12 cellular contexts compared by ENCODE assay signal in the genomic region with DNA sequence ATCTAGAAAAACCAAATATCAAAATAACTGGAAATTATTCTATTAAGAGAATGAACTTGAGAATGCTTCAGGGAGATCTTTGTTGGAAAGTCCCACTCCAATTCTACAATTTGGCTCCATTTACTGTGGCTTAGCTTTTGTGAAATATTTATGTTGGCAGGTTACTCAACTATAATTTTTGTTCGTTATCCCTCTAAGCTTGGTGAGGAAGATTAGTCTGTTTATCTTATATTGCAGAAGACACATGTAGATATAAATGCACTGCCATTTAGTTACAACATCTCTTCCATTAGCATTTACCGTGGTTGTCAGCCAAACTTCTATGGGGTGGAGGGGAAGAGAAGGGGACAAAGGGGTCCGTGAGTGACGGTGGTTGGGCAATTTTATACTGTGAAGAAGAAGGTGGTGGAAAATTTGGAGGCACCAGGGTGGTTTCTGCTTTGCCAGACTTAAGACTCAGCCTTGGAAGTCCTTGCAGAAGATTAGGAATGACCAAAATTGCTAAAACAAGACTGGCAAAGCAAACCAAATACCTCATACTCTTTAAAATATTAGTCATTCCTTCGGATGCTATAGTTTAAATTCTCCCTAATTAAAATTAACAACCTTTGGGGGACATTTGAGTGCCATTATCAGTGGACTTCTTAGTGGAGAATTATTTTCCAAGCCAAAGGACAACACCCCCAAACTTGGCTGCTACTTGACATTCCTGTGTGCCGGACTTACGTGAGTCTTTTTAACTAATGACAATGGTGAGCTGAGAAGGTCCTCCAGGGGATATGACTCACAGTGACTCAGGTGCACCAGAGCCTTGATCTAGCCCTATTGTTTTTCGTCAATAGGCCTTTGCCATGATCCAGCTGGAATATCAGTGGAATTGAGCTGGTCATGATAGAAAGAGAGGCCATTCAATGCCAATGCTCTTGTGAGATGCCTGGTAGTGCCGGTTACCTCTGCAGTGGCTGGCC.
A peak's percentile ranks its signal among the peaks of the same experiment; 100 is the strongest.
DNase-seq lines count a peak whose midpoint lies in the region; ATAC-seq, FAIRE-seq and TF ChIP-seq lines count a peak whose summit lies in the region.
"Had no signal": no experiment of that assay in that cellular context is flagged by ENCODE, and none has a peak within 500 bp of the region (broad histone marks: within the 10 kb centered on the region; RNA-seq: fewer than 3 reads in every experiment).

No MANE protein-coding gene starts in this region.

- no peak overlapping the region for H2AFZ ChIP-seq in K562 (ENCODE audit: low read depth, low read length)
- H2AFZ ChIP-seq in keratinocyte (ENCODE audit: control insufficient read depth, low read length) = no peak overlapping the region

- in situ Hi-C loops in Caki2 (cut with HindIII; ENCODE audit: low pct_unique_long_range_greater_than_20kb, low sequenced_read_pairs) (no loop called here), K562 (cut with MboI) (no loop called here)

- TF ChIP-seq CTCF in K562 (IDR thresholded peaks at IDR 0.05 in 2 of 3, conservative IDR thresholded peaks at IDR 0.05 in 1 of 3; ENCODE audit: insufficient read depth in 2 of 3, low read depth in 1 of 3, low read length in 3 of 3) (no peak), keratinocyte (optimal IDR thresholded peaks at IDR 0.05 in 1 of 3, IDR thresholded peaks at IDR 0.05 in 1 of 3, conservative IDR thresholded peaks at IDR 0.05 in 1 of 3; ENCODE audit: extremely low read depth in 1 of 3, insufficient read depth in 2 of 3, low read length in 3 of 3) (no peak)

- peak; percentile 22; the same call in 1 of the 2 replicates for TF ChIP-seq RAD21 in Ishikawa (IDR thresholded peaks at IDR 0.05; ENCODE audit: low read depth)
- TF ChIP-seq RAD21 in K562 (CRISPR knock-in tag; conservative IDR thresholded peaks at IDR 0.05 in 1 of 2, IDR thresholded peaks at IDR 0.05 in 1 of 2) = no peak

- no TSS peak for BruUV-seq in K562 (replicated peaks; lab: Mats Ljungman, UMichigan)

- H3K27me3 ChIP-seq in K562 (ENCODE audit: control insufficient read depth in 2 of 2, insufficient read depth in 2 of 2, low read length in 2 of 2) (peaks cover 0 to 18% of the 10 kb centered on the region in 2 experiments; a peak in 2 of 5 replicates), keratinocyte (ENCODE audit: control insufficient read depth, extremely low read depth, insufficient read depth, low read length) (no peaks in the 10 kb centered on the region)
- H3K27me3 ChIP-seq: upper lobe of right lung had no signal

- H3K27ac ChIP-seq in K562 (ENCODE audit: extremely low read depth, low read depth, low read length) (no peak overlapping the region), keratinocyte (ENCODE audit: control insufficient read depth, insufficient read depth, low read length) (no peak overlapping the region)
- H3K27ac ChIP-seq: upper lobe of right lung had no signal

- dilution Hi-C loops in keratinocyte (cut with MboI; ENCODE audit: extremely low pct_ligation_motif_present, low sequenced_read_pairs) = no loop called here

- H4K20me1 ChIP-seq in K562 (replicated peaks; ENCODE audit: control insufficient read depth, insufficient read depth, low read length) (no peaks in the 10 kb centered on the region), keratinocyte (ENCODE audit: control insufficient read depth, extremely low read depth, insufficient read depth, low read length) (no peaks in the 10 kb centered on the region)

- FAIRE-seq in K562 (lab: Jason Lieb, UNC) (no peak), keratinocyte (lab: Jason Lieb, UNC) (peak; percentile 76)
- FAIRE-seq: GM18507 had no signal

- intact Hi-C loops in K562 (cut with micrococcal nuclease) = no loop called here

- TF ChIP-seq EP300 in Ishikawa (IDR thresholded peaks at IDR 0.05; ENCODE audit: borderline replicate concordance) (peak; percentile 96), K562 (IDR thresholded peaks at IDR 0.05; ENCODE audit: low read length) (no peak)

- TF ChIP-seq POLR2A in K562 (conservative IDR thresholded peaks at IDR 0.05) = no peak

- H3K4me3 ChIP-seq in K562 (no peak overlapping the region), keratinocyte (ENCODE audit: control insufficient read depth in 2 of 3, extremely low read depth in 1 of 3, insufficient read depth in 2 of 3, low read depth in 1 of 3, low read length in 3 of 3) (no peak overlapping the region)
- H3K4me3 ChIP-seq: upper lobe of right lung had no signal

- H3K9me3 ChIP-seq in K562 (replicated peaks; ENCODE audit: control insufficient read depth, insufficient read depth, low read depth, low read length) (no peaks in the 10 kb centered on the region), keratinocyte (ENCODE audit: control insufficient read depth, low read depth, low read length) (no peaks in the 10 kb centered on the region)
- H3K9me3 ChIP-seq: upper lobe of right lung had no signal

- POLR2A ChIA-PET in K562 (lab: Yijun Ruan, JAX) = no interaction called here

- DNase-seq in Caki2 (ENCODE audit: low read depth) (peak; percentile 59), K562 (ENCODE audit: extremely low read depth in 1 of 4, low spot score in 3 of 4) (no peak), keratinocyte (ENCODE audit: low read depth, low spot score) (peak; percentile 32), NCI-H1417 treated with DMSO at 0.1 percent for 48 hours (lab: John Stamatoyannopoulos, UW) (no peak), SKM-1 treated with dmso at 0.1 percent for 144 hours (lab: John Stamatoyannopoulos, UW; ENCODE audit: unreplicated experiment) (no peak)
- DNase-seq in activated CD8-positive, alpha-beta memory T cell treated with anti-CD3 and anti-CD28 coated beads, Interleukin-2, amount 50 U/mL, for 48 hours = no peak
- DNase-seq: COR-L47, NCI-H1930, upper lobe of right lung had no signal

- no peaks in the 10 kb centered on the region; a peak in 1 of 5 replicates for H3K4me1 ChIP-seq in K562 (replicated peaks in 1 of 2; ENCODE audit: control insufficient read depth in 2 of 2, insufficient read depth in 2 of 2, low read length in 2 of 2)
- H3K4me1 ChIP-seq in keratinocyte (ENCODE audit: control insufficient read depth, extremely low read depth, insufficient read depth, low read length) = peaks cover 16% of the 10 kb centered on the region

- H3K36me3 ChIP-seq in K562 (ENCODE audit: control insufficient read depth, insufficient read depth, low read length) = no peaks in the 10 kb centered on the region
- no peaks in the 10 kb centered on the region for H3K36me3 ChIP-seq in keratinocyte (ENCODE audit: control insufficient read depth in 2 of 2, extremely low read depth in 1 of 2, insufficient read depth in 2 of 2, low read length in 2 of 2)
- H3K36me3 ChIP-seq: upper lobe of right lung had no signal

- ATAC-seq in K562 (no peak), HG02884 (IDR thresholded peaks at IDR 0.05; ENCODE audit: unreplicated experiment) (no peak)
- ATAC-seq: upper lobe of right lung had no signal

- WGBS in K562 (ENCODE audit: insufficient coverage, low coverage, missing lambda C conversion rate) = 0% methylated on average over 8 of the region's 9 CpGs

- H3K4me2 ChIP-seq in K562 (ENCODE audit: insufficient read depth, low read length) (no peak overlapping the region), keratinocyte (ENCODE audit: control insufficient read depth, extremely low read depth, insufficient read depth, low read depth, low read length) (peak overlapping the region; percentile 30)

- CTCF ChIA-PET in K562 (lab: Yijun Ruan, JAX; ENCODE audit: low intra/inter-chr PET ratio) = no interaction called here

- H3K79me2 ChIP-seq in K562 (ENCODE audit: control insufficient read depth, insufficient read depth, low read length) (no peaks in the 10 kb centered on the region), keratinocyte (ENCODE audit: control insufficient read depth, insufficient read depth, low read length) (no peaks in the 10 kb centered on the region)

- H3K9me1 ChIP-seq in K562 (ENCODE audit: control insufficient read depth, insufficient read depth, low read length) = no peaks in the 10 kb centered on the region
- H3K9me1 ChIP-seq in keratinocyte (ENCODE audit: control insufficient read depth, extremely low read depth, insufficient read depth, low read length) = no peaks in the 10 kb centered on the region

- H3K9ac ChIP-seq in K562 (ENCODE audit: insufficient read depth in 1 of 2, low read depth in 2 of 2, low read length in 2 of 2) (no peak overlapping the region), keratinocyte (ENCODE audit: control insufficient read depth, extremely low read depth, insufficient read depth, low read length) (no peak overlapping the region)

TF ChIP-seq in Ishikawa, 13 proteins besides CTCF, POLR2A, EP300 and RAD21 (continues in another document):
- TF ChIP-seq TEAD4 (IDR thresholded peaks at IDR 0.05) (peak; percentile 91), YY1 (IDR thresholded peaks at IDR 0.05; ENCODE audit: low read depth) (no peak), CEBPB (IDR thresholded peaks at IDR 0.05) (no peak), EGR1 (IDR thresholded peaks at IDR 0.05) (no peak), NFIC (IDR thresholded peaks at IDR 0.05) (peak; percentile 93), CREB1 (IDR thresholded peaks at IDR 0.05; ENCODE audit: low read depth) (no peak), TCF12 (IDR thresholded peaks at IDR 0.05; ENCODE audit: low read depth) (peak; percentile 92)
- TF ChIP-seq, protein P1, sequence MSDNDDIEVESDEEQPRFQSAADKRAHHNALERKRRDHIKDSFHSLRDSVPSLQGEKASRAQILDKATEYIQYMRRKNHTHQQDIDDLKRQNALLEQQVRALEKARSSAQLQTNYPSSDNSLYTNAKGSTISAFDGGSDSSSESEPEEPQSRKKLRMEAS (IDR thresholded peaks at IDR 0.05) = peak; percentile 37; the same call in 1 of the 2 replicates

TF ChIP-seq in K562, 482 proteins besides CTCF, POLR2A, EP300 and RAD21 (continues in another document):
- TF ChIP-seq, protein P2, sequence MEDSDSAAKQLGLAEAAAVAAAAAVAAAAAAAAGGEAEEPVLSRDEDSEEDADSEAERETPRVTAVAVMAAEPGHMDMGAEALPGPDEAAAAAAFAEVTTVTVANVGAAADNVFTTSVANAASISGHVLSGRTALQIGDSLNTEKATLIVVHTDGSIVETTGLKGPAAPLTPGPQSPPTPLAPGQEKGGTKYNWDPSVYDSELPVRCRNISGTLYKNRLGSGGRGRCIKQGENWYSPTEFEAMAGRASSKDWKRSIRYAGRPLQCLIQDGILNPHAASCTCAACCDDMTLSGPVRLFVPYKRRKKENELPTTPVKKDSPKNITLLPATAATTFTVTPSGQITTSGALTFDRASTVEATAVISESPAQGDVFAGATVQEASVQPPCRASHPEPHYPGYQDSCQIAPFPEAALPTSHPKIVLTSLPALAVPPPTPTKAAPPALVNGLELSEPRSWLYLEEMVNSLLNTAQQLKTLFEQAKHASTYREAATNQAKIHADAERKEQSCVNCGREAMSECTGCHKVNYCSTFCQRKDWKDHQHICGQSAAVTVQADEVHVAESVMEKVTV (CRISPR knock-in tag; IDR thresholded peaks at IDR 0.05) = no peak
- no peak for TF ChIP-seq ZKSCAN3 (CRISPR knock-in tag; IDR thresholded peaks at IDR 0.05)

Comparison
In these comparisons a context has a peak if more than half of its experiments do, and no peak if none do; other contexts are left out.
1. DNase-seq: peak in Caki2 (single experiment) and keratinocyte (single experiment); none in K562 (0 of 4), activated CD8-positive, alpha-beta memory T cell treated with anti-CD3 and anti-CD28 coated beads, Interleukin-2, amount 50 U/mL, for 48 hours (single experiment), NCI-H1417 treated with DMSO at 0.1 percent for 48 hours (single experiment) and SKM-1 treated with dmso at 0.1 percent for 144 hours (single experiment).